ENCODE assay signal across 27 cellular contexts in the genomic region with DNA sequence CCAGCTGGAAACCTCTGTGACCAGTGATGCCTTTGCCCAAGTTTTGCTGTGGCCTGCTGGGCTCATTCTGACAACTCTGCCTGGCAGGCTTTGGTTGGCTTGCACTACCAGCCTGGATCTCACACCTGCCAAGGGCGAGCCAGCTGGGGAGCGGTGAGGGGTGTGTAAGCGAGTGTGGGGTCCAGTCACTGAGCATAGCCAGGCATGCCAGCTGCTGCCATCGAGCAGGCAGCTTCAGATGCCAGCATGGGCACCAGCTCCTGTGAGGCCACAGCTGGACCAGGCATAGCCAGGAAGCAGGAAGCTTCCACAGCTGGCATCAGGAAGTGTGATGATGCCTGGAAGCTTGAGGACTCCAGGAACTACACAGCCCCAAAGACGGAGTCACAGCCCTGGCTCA.
"Had no signal": no experiment of that assay in that cellular context is flagged by ENCODE, and none has a peak within 500 bp of the region (broad histone marks: within the 10 kb centered on the region; RNA-seq: fewer than 3 reads in every experiment).

No MANE protein-coding gene starts in this region.

- H3K27ac ChIP-seq: neural progenitor cell, pancreas, prostate gland, sigmoid colon, spleen, tibial nerve, uterus had no signal

- H3K9me3 ChIP-seq: pancreas, prostate gland, sigmoid colon, tibial nerve, uterus had no signal

- DNase-seq: head of caudate nucleus; islet precursor cell; kidney glomerular epithelial cell; left cardiac atrium; mesendoderm; naive B cell; natural killer cell; nephron progenitor cell; retina; sigmoid colon; small intestine; spleen; stimulated activated CD4-positive, alpha-beta T cell treated with anti-CD3 and anti-CD28 coated beads, Interleukin-4, amount 100 ng/mL, for 24 hours; stimulated activated naive CD4-positive, alpha-beta T cell treated with Interleukin-2 at 50 U/mL for 16 hours; stimulated activated naive CD8-positive, alpha-beta T cell treated with anti-CD3 and anti-CD28 coated beads, Interleukin-15, amount 100 ng/mL, for 72 hours; substantia nigra; uterus had no signal

- H3K27me3 Mint-ChIP-seq: naive B cell; stimulated activated naive CD8-positive, alpha-beta T cell treated with anti-CD3 and anti-CD28 coated beads, Interleukin-15, amount 100 ng/mL, for 72 hours; type B pancreatic cell had no signal

- H3K36me3 Mint-ChIP-seq: mesothelial cell of epicardium; naive B cell; natural killer cell; neural progenitor cell; stimulated activated effector memory CD8-positive, alpha-beta T cell treated with anti-CD3 and anti-CD28 coated beads, Interleukin-12 subunit alpha, Interleukin-12 subunit beta, amount 100 ng/mL, for 72 hours; type B pancreatic cell had no signal

- H3K36me3 ChIP-seq: neural progenitor cell, pancreas, prostate gland, sigmoid colon, spleen, tibial nerve, uterus had no signal

- H3K4me1 ChIP-seq: neural progenitor cell, pancreas, prostate gland, sigmoid colon, spleen, tibial nerve, uterus had no signal

- H3K4me1 Mint-ChIP-seq: mesothelial cell of epicardium; naive B cell; nephron progenitor cell; neural progenitor cell; stimulated activated effector memory CD8-positive, alpha-beta T cell treated with anti-CD3 and anti-CD28 coated beads, Interleukin-12 subunit alpha, Interleukin-12 subunit beta, amount 100 ng/mL, for 72 hours; stimulated activated naive CD8-positive, alpha-beta T cell treated with anti-CD3 and anti-CD28 coated beads, Interleukin-15, amount 100 ng/mL, for 72 hours had no signal

- H3K9me3 Mint-ChIP-seq: mesothelial cell of epicardium, nephron progenitor cell, neural progenitor cell, type B pancreatic cell had no signal

- H3K4me3 ChIP-seq: lung, neural progenitor cell, pancreas, prostate gland, sigmoid colon, spleen, tibial nerve, uterus had no signal

- H3K4me3 Mint-ChIP-seq: mesothelial cell of epicardium; naive B cell; natural killer cell; nephron progenitor cell; neural progenitor cell; stimulated activated effector memory CD8-positive, alpha-beta T cell treated with anti-CD3 and anti-CD28 coated beads, Interleukin-12 subunit alpha, Interleukin-12 subunit beta, amount 100 ng/mL, for 72 hours; stimulated activated naive CD8-positive, alpha-beta T cell treated with anti-CD3 and anti-CD28 coated beads, Interleukin-15, amount 100 ng/mL, for 72 hours; type B pancreatic cell had no signal

- H3K27ac Mint-ChIP-seq: mesothelial cell of epicardium; naive B cell; natural killer cell; nephron progenitor cell; neural progenitor cell; stimulated activated effector memory CD8-positive, alpha-beta T cell treated with anti-CD3 and anti-CD28 coated beads, Interleukin-12 subunit alpha, Interleukin-12 subunit beta, amount 100 ng/mL, for 72 hours; type B pancreatic cell had no signal

- H3K27me3 ChIP-seq: neural progenitor cell, pancreas, sigmoid colon, spleen, tibial nerve, uterus had no signal

- ATAC-seq: left cardiac atrium, left lobe of liver, natural killer cell, pancreas, right cardiac atrium had no signal
